Comparison of ENCODE assay signal across 1 cellular context in genomic region chr17:2948721-2949468, GRCh38.
TF ChIP-seq lines count a peak whose summit lies in the region.

No MANE protein-coding gene starts in this region.

TF ChIP-seq in H1, 55 proteins besides CTCF, POLR2A, EP300 and RAD21:
- TF ChIP-seq YY1 (IDR thresholded peaks at IDR 0.05; ENCODE audit: low read depth, low read length) (no peak), ZNF274 (IDR thresholded peaks at IDR 0.05; ENCODE audit: borderline replicate concordance, extremely low read depth, low read length) (no peak), NANOG (IDR thresholded peaks at IDR 0.05; ENCODE audit: insufficient read depth, low read depth, low read length, poor library complexity, severe bottlenecking) (no peak), KDM1A (IDR thresholded peaks at IDR 0.05; ENCODE audit: borderline replicate concordance, low read length) (no peak), FOSL1 (IDR thresholded peaks at IDR 0.05; ENCODE audit: insufficient read depth, low read depth, low read length) (no peak), KDM5A (IDR thresholded peaks at IDR 0.05; ENCODE audit: low read length) (no peak), RFX5 (IDR thresholded peaks at IDR 0.05; ENCODE audit: borderline replicate concordance, low read depth, low read length) (no peak), POU5F1 (IDR thresholded peaks at IDR 0.05; ENCODE audit: low read depth, low read length) (no peak), NRF1 (IDR thresholded peaks at IDR 0.05; ENCODE audit: low read depth, low read length) (no peak), MAX (IDR thresholded peaks at IDR 0.05) (no peak), EGR1 (IDR thresholded peaks at IDR 0.05; ENCODE audit: borderline replicate concordance, low read depth, low read length) (no peak), SUZ12 (IDR thresholded peaks at IDR 0.05; ENCODE audit: low read length) (no peak), RXRA (IDR thresholded peaks at IDR 0.05; ENCODE audit: insufficient read depth, low read depth, low read length) (no peak), JUND (IDR thresholded peaks at IDR 0.05; ENCODE audit: low read length) (no peak), CEBPB (IDR thresholded peaks at IDR 0.05; ENCODE audit: low read depth, low read length) (no peak), HDAC6 (IDR thresholded peaks at IDR 0.05; ENCODE audit: low read depth, low read length) (no peak)
- TF ChIP-seq, protein P1, sequence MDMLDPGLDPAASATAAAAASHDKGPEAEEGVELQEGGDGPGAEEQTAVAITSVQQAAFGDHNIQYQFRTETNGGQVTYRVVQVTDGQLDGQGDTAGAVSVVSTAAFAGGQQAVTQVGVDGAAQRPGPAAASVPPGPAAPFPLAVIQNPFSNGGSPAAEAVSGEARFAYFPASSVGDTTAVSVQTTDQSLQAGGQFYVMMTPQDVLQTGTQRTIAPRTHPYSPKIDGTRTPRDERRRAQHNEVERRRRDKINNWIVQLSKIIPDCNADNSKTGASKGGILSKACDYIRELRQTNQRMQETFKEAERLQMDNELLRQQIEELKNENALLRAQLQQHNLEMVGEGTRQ (IDR thresholded peaks at IDR 0.05; ENCODE audit: low read length) = no peak
